In the genomic region with DNA sequence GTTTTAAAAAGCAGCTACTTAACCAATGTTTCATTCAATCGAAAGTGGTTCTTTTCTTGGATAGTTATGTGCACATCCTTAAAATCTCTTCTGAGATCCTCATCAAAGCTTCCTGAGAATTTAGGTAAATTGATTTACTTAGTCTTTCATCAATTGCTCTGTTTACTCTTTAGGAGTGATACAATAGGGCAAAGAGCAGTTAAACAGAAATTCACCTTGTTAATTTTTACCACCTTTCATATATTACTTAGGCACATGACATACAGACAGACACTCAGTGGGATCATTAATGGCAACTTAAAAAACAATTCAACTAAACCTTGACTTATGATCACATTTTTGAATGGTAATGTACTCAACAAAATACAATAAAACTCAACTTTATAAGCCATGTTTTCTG, we compare ENCODE assay signal across 3 cellular contexts.
TF ChIP-seq lines count a peak whose summit lies in the region.

No MANE protein-coding gene starts in this region.

TF ChIP-seq in liver, 16 proteins besides CTCF, POLR2A, EP300 and RAD21:
- TF ChIP-seq GABPA (IDR thresholded peaks at IDR 0.05 in 1 of 2, conservative IDR thresholded peaks at IDR 0.05 in 1 of 2) (no peak), HNF4G (IDR thresholded peaks at IDR 0.05) (peak; percentile 20), HNF4A (conservative IDR thresholded peaks at IDR 0.05) (peak; percentile 54 to 71), FOXA2 (IDR thresholded peaks at IDR 0.05) (peak; percentile 37)

TF ChIP-seq in HepG2, 621 proteins besides CTCF, POLR2A, EP300 and RAD21:
- no peak for TF ChIP-seq SYNCRIP (IDR thresholded peaks at IDR 0.05; ENCODE audit: insufficient read depth, low read depth, low read length)
- TF ChIP-seq ZFP37 (CRISPR knock-in tag; IDR thresholded peaks at IDR 0.05; ENCODE audit: borderline replicate concordance), result no peak
- no peak for TF ChIP-seq FOXA1 (IDR thresholded peaks at IDR 0.05)
- no peak for TF ChIP-seq FOXA1 (CRISPR knock-in tag; IDR thresholded peaks at IDR 0.05)
- TF ChIP-seq KDM5A (IDR thresholded peaks at IDR 0.05; ENCODE audit: borderline replicate concordance, low read length), result no peak
- no peak for TF ChIP-seq KLF9 (CRISPR knock-in tag; IDR thresholded peaks at IDR 0.05; ENCODE audit: low read depth)
- TF ChIP-seq ZNF34 (CRISPR knock-in tag; IDR thresholded peaks at IDR 0.05; ENCODE audit: borderline replicate concordance), result no peak
- TF ChIP-seq, protein P1, sequence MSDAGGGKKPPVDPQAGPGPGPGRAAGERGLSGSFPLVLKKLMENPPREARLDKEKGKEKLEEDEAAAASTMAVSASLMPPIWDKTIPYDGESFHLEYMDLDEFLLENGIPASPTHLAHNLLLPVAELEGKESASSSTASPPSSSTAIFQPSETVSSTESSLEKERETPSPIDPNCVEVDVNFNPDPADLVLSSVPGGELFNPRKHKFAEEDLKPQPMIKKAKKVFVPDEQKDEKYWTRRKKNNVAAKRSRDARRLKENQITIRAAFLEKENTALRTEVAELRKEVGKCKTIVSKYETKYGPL (CRISPR knock-in tag; IDR thresholded peaks at IDR 0.05), result no peak
- no peak for TF ChIP-seq EED (CRISPR knock-in tag; IDR thresholded peaks at IDR 0.05)
- no peak for TF ChIP-seq GATA4 (IDR thresholded peaks at IDR 0.05; ENCODE audit: borderline replicate concordance, low read depth)
- TF ChIP-seq RBM39 (IDR thresholded peaks at IDR 0.05; ENCODE audit: low read depth, low read length, poor library complexity, severe bottlenecking), result no peak
- no peak for TF ChIP-seq FOXM1 (CRISPR knock-in tag; IDR thresholded peaks at IDR 0.05)
- TF ChIP-seq ZNF83 (CRISPR knock-in tag; IDR thresholded peaks at IDR 0.05; ENCODE audit: borderline replicate concordance), result no peak
- TF ChIP-seq, protein P2, sequence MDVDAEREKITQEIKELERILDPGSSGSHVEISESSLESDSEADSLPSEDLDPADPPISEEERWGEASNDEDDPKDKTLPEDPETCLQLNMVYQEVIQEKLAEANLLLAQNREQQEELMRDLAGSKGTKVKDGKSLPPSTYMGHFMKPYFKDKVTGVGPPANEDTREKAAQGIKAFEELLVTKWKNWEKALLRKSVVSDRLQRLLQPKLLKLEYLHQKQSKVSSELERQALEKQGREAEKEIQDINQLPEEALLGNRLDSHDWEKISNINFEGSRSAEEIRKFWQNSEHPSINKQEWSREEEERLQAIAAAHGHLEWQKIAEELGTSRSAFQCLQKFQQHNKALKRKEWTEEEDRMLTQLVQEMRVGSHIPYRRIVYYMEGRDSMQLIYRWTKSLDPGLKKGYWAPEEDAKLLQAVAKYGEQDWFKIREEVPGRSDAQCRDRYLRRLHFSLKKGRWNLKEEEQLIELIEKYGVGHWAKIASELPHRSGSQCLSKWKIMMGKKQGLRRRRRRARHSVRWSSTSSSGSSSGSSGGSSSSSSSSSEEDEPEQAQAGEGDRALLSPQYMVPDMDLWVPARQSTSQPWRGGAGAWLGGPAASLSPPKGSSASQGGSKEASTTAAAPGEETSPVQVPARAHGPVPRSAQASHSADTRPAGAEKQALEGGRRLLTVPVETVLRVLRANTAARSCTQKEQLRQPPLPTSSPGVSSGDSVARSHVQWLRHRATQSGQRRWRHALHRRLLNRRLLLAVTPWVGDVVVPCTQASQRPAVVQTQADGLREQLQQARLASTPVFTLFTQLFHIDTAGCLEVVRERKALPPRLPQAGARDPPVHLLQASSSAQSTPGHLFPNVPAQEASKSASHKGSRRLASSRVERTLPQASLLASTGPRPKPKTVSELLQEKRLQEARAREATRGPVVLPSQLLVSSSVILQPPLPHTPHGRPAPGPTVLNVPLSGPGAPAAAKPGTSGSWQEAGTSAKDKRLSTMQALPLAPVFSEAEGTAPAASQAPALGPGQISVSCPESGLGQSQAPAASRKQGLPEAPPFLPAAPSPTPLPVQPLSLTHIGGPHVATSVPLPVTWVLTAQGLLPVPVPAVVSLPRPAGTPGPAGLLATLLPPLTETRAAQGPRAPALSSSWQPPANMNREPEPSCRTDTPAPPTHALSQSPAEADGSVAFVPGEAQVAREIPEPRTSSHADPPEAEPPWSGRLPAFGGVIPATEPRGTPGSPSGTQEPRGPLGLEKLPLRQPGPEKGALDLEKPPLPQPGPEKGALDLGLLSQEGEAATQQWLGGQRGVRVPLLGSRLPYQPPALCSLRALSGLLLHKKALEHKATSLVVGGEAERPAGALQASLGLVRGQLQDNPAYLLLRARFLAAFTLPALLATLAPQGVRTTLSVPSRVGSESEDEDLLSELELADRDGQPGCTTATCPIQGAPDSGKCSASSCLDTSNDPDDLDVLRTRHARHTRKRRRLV (CRISPR knock-in tag; IDR thresholded peaks at IDR 0.05), result no peak
- TF ChIP-seq, protein P3, sequence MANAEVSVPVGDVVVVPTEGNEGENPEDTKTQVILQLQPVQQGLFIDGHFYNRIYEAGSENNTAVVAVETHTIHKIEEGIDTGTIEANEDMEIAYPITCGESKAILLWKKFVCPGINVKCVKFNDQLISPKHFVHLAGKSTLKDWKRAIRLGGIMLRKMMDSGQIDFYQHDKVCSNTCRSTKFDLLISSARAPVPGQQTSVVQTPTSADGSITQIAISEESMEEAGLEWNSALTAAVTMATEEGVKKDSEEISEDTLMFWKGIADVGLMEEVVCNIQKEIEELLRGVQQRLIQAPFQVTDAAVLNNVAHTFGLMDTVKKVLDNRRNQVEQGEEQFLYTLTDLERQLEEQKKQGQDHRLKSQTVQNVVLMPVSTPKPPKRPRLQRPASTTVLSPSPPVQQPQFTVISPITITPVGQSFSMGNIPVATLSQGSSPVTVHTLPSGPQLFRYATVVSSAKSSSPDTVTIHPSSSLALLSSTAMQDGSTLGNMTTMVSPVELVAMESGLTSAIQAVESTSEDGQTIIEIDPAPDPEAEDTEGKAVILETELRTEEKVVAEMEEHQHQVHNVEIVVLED (CRISPR knock-in tag; IDR thresholded peaks at IDR 0.05; ENCODE audit: borderline replicate concordance), result no peak
- no peak for TF ChIP-seq RXRA (CRISPR knock-in tag; IDR thresholded peaks at IDR 0.05)
- no peak for TF ChIP-seq NBN (conservative IDR thresholded peaks at IDR 0.05)
- TF ChIP-seq, protein P4, sequence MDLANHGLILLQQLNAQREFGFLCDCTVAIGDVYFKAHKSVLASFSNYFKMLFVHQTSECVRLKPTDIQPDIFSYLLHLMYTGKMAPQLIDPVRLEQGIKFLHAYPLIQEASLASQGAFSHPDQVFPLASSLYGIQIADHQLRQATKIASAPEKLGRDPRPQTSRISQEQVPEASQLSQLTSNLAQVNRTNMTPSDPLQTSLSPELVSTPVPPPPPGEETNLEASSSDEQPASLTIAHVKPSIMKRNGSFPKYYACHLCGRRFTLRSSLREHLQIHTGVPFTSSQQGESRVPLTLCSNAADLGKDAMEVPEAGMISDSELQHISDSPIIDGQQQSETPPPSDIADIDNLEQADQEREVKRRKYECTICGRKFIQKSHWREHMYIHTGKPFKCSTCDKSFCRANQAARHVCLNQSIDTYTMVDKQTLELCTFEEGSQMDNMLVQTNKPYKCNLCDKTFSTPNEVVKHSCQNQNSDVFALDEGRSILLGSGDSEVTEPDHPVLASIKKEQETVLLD (CRISPR knock-in tag; IDR thresholded peaks at IDR 0.05; ENCODE audit: low read depth), result no peak
- no peak for TF ChIP-seq ZNF431 (CRISPR knock-in tag; IDR thresholded peaks at IDR 0.05; ENCODE audit: borderline replicate concordance, low read depth)
- TF ChIP-seq ZFP82 (CRISPR knock-in tag; IDR thresholded peaks at IDR 0.05; ENCODE audit: borderline replicate concordance), result no peak

TF ChIP-seq in endothelial cell of umbilical vein, 7 proteins besides CTCF, POLR2A, EP300 and RAD21:
- TF ChIP-seq FOS (IDR thresholded peaks at IDR 0.05; ENCODE audit: borderline replicate concordance, insufficient read depth, low read length) (no peak), EZH2 (IDR thresholded peaks at IDR 0.05; ENCODE audit: borderline replicate concordance, low read depth, low read length, severe bottlenecking) (no peak), MYC (IDR thresholded peaks at IDR 0.05; ENCODE audit: low read depth, low read length) (no peak), GATA2 (IDR thresholded peaks at IDR 0.05; ENCODE audit: insufficient read depth, insufficient read length, low read depth, low read length) (no peak), JUN (IDR thresholded peaks at IDR 0.05; ENCODE audit: borderline replicate concordance, insufficient read depth, insufficient read length, low read depth) (no peak), POLR2AphosphoS5 (IDR thresholded peaks at IDR 0.05; ENCODE audit: insufficient read depth, low read depth, low read length) (no peak)
- TF ChIP-seq, protein P5, sequence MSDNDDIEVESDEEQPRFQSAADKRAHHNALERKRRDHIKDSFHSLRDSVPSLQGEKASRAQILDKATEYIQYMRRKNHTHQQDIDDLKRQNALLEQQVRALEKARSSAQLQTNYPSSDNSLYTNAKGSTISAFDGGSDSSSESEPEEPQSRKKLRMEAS (IDR thresholded peaks at IDR 0.05; ENCODE audit: insufficient read depth, insufficient read length), result no peak
